8 cellular contexts compared by ENCODE assay signal in the genomic region with DNA sequence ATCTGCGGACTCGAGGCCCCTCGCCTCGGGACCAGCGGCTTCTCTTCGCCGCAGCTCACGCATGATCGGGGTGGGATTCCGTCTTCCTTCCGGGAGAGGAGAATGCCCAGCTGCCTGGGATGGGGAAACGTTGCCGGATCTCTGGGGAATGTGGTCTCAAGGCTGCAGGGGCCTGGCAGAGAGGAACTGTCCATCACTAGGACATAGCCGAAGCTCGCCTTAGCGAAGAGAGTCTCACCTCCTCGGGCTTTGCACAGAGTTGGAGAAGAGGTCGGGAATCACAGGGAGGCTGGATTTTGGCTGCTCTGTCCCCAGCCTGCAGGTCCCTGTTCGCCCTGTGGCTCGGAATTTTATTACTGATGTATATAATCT. TPM values are rescaled to one million over a fixed set of nuclear protein-coding genes. Genes with fewer than 3 reads are reported as not detected.
DNase-seq lines count a peak whose midpoint lies in the region; ATAC-seq lines count a peak whose summit lies in the region.

No MANE protein-coding gene starts in this region.

- ATAC-seq in GM19397 (IDR thresholded peaks at IDR 0.05; ENCODE audit: unreplicated experiment) (no peak), HG02798 (IDR thresholded peaks at IDR 0.05; ENCODE audit: poor library complexity, unreplicated experiment) (no peak), GM21367 (IDR thresholded peaks at IDR 0.05; ENCODE audit: unreplicated experiment) (no peak)

- peak overlapping the region; percentile 80 for H3K4me3 ChIP-seq in NT2/D1 (ENCODE audit: insufficient read length, low read depth)

- in situ Hi-C loops in G401 (cut with HindIII; ENCODE audit: low sequenced_read_pairs) = no loop called here

- no peaks in the 10 kb centered on the region for H3K9me3 ChIP-seq in NT2/D1 (ENCODE audit: insufficient read depth, low read length)

- H3K9ac ChIP-seq in NT2/D1 (ENCODE audit: insufficient read length, low read depth) = peak overlapping the region; percentile 91

- H3K36me3 ChIP-seq in NT2/D1 (ENCODE audit: insufficient read depth, insufficient read length, low read length) = peaks cover 36% of the 10 kb centered on the region

- no peaks in the 10 kb centered on the region for H3K27me3 ChIP-seq in NT2/D1 (ENCODE audit: insufficient read depth, insufficient read length)

- peak; percentile 51 for DNase-seq in G401 (ENCODE audit: low spot score)
- no peak for DNase-seq in NT2/D1 (ENCODE audit: low read depth, low spot score)
- DNase-seq in ecto neural progenitor cell (ENCODE audit: low spot score) = peak; percentile 63
- DNase-seq in midbrain (lab: John Stamatoyannopoulos, UW) = peak; percentile 6
- no peak for DNase-seq in NCI-H1105 treated with DMSO at 0.1 percent for 48 hours (lab: John Stamatoyannopoulos, UW)

- H3K4me1 ChIP-seq in NT2/D1 (ENCODE audit: insufficient read depth, insufficient read length) = no peaks in the 10 kb centered on the region

RNA-seq across cellular contexts. Expression of gene RAI14, which starts 1.4 kb away (rescaled TPM):
- 20.0 and 25.5 TPM in 2 replicates for total RNA-seq in G401 (2014; rRNA removed; shearing (Covaris generic))

Comparison
In these comparisons a context has a peak if more than half of its experiments do, and no peak if none do; other contexts are left out.
1. DNase-seq: peak in G401 (single experiment), ecto neural progenitor cell (single experiment) and midbrain (single experiment); none in NT2/D1 (single experiment) and NCI-H1105 treated with DMSO at 0.1 percent for 48 hours (single experiment).